Comparison of ENCODE assay signal across 13 cellular contexts in genomic region chr2:25322313-25322712, GRCh38. TPM values are rescaled to one million over a fixed set of nuclear protein-coding genes. Genes with fewer than 3 reads are reported as not detected.
DNase-seq lines count a peak whose midpoint lies in the region; ATAC-seq lines count a peak whose summit lies in the region.
"Had no signal": no experiment of that assay in that cellular context is flagged by ENCODE, and none has a peak within 500 bp of the region (broad histone marks: within the 10 kb centered on the region; RNA-seq: fewer than 3 reads in every experiment).

No MANE protein-coding gene starts in this region.

- peak overlapping the region; percentile 62 for H3K4me3 Mint-ChIP-seq in activated CD4-positive, alpha-beta T cell treated with anti-CD3 and anti-CD28 coated beads for 36 hours
- peak overlapping the region; percentile 10 to 71 (median 70) for H3K4me3 Mint-ChIP-seq in T-cell
- peak overlapping the region; percentile 71 for H3K4me3 Mint-ChIP-seq in activated naive CD8-positive, alpha-beta T cell treated with anti-CD3 and anti-CD28 coated beads, Interleukin-2, amount 10 ng/mL, durations not matched to agents 7 days and 5 days
- peak overlapping the region; percentile 74 for H3K4me3 Mint-ChIP-seq in natural killer cell treated with Interleukin-12 subunit alpha and Interleukin-12 subunit beta and Interleukin-15 and Interleukin-18, amount 100 ng/mL, for 72 hours

- DNase-seq in activated CD4-positive, alpha-beta T cell treated with anti-CD3 and anti-CD28 coated beads for 36 hours = peak; percentile 59
- no peak for DNase-seq in activated CD4-positive, alpha-beta T cell treated with anti-CD3 and anti-CD28 coated beads, Interleukin-2, amount 50 U/mL, for 1 hour
- DNase-seq in T-cell (no peak), NOMO-1 (lab: John Stamatoyannopoulos, UW; ENCODE audit: unreplicated experiment in 2 of 2) (no peak)
- no peak for DNase-seq in activated naive CD8-positive, alpha-beta T cell treated with anti-CD3 and anti-CD28 coated beads, Interleukin-2, amount 10 ng/mL, durations not matched to agents 7 days and 5 days
- no peak for DNase-seq in natural killer cell treated with Interleukin-12 subunit alpha and Interleukin-12 subunit beta and Interleukin-15 and Interleukin-18, amount 100 ng/mL, for 72 hours (ENCODE audit: low spot score)
- DNase-seq: dermis blood vessel endothelial cell, GM23248, NCI-H1417 treated with DMSO at 0.1 percent for 48 hours, NCI-H345, SIG-M5 had no signal

- H3K27ac Mint-ChIP-seq in activated CD4-positive, alpha-beta T cell treated with anti-CD3 and anti-CD28 coated beads for 36 hours = peak overlapping the region; percentile 96
- peak overlapping the region; percentile 69 to 90 for H3K27ac Mint-ChIP-seq in T-cell
- peak overlapping the region; percentile 82 for H3K27ac Mint-ChIP-seq in activated naive CD8-positive, alpha-beta T cell treated with anti-CD3 and anti-CD28 coated beads, Interleukin-2, amount 10 ng/mL, durations not matched to agents 7 days and 5 days
- H3K27ac Mint-ChIP-seq in natural killer cell treated with Interleukin-12 subunit alpha and Interleukin-12 subunit beta and Interleukin-15 and Interleukin-18, amount 100 ng/mL, for 72 hours = peak overlapping the region in 1 of 2 donors; percentile 19

- CTCF ChIA-PET in activated CD4-positive, alpha-beta T cell treated with anti-CD3 and anti-CD28 coated beads for 36 hours (lab: Charles Lee) = interaction anchor here (0.5 to 3.3 kb wide), 6 partner anchors 10 to 378 kb away, joined by 3 to 14 read pairs (median 4); no protein-coding TSS in a partner anchor
- CTCF ChIA-PET in T-cell (lab: Charles Lee) = interaction anchor here (0.6 to 2.1 kb wide), 5 partner anchors 8 to 197 kb away, joined by 3 to 10 read pairs (median 4); no protein-coding TSS in a partner anchor

- peaks cover 61% of the 10 kb centered on the region for H3K4me1 Mint-ChIP-seq in activated CD4-positive, alpha-beta T cell treated with anti-CD3 and anti-CD28 coated beads for 36 hours
- H3K4me1 Mint-ChIP-seq in T-cell = peaks cover 58 to 66% (median 60%) of the 10 kb centered on the region in 3 donors
- H3K4me1 Mint-ChIP-seq in activated naive CD8-positive, alpha-beta T cell treated with anti-CD3 and anti-CD28 coated beads, Interleukin-2, amount 10 ng/mL, durations not matched to agents 7 days and 5 days = peaks cover 31% of the 10 kb centered on the region
- peaks cover 33 to 38% of the 10 kb centered on the region in 2 donors for H3K4me1 Mint-ChIP-seq in natural killer cell treated with Interleukin-12 subunit alpha and Interleukin-12 subunit beta and Interleukin-15 and Interleukin-18, amount 100 ng/mL, for 72 hours (ENCODE audit: low read depth in 2 of 2)

- POLR2A ChIA-PET in activated CD4-positive, alpha-beta T cell treated with anti-CD3 and anti-CD28 coated beads for 36 hours (lab: Charles Lee) = interaction anchor here (0.6 to 1.1 kb wide), 2 partner anchors 10 to 11 kb away, joined by 3 read pairs; no protein-coding TSS in a partner anchor
- POLR2A ChIA-PET in T-cell (lab: Charles Lee) = no interaction called here
- POLR2A ChIA-PET in activated naive CD8-positive, alpha-beta T cell treated with anti-CD3 and anti-CD28 coated beads, Interleukin-2, amount 10 ng/mL, durations not matched to agents 7 days and 5 days (lab: Charles Lee) = interaction anchor here (0.6 to 2.6 kb wide), 2 partner anchors 7 to 106 kb away, joined by 5 to 18 read pairs; no protein-coding TSS in a partner anchor

- no peaks in the 10 kb centered on the region for H3K27me3 Mint-ChIP-seq in activated CD4-positive, alpha-beta T cell treated with anti-CD3 and anti-CD28 coated beads for 36 hours
- H3K27me3 Mint-ChIP-seq in T-cell = no peaks in the 10 kb centered on the region
- no peaks in the 10 kb centered on the region for H3K27me3 Mint-ChIP-seq in activated naive CD8-positive, alpha-beta T cell treated with anti-CD3 and anti-CD28 coated beads, Interleukin-2, amount 10 ng/mL, durations not matched to agents 7 days and 5 days
- peaks cover 0 to 6% of the 10 kb centered on the region in 2 donors for H3K27me3 Mint-ChIP-seq in natural killer cell treated with Interleukin-12 subunit alpha and Interleukin-12 subunit beta and Interleukin-15 and Interleukin-18, amount 100 ng/mL, for 72 hours

- intact Hi-C loops in activated CD4-positive, alpha-beta T cell treated with anti-CD3 and anti-CD28 coated beads for 36 hours (cut with DNase I, micrococcal nuclease) = no loop called here

- peaks cover 10% of the 10 kb centered on the region for H3K9me3 Mint-ChIP-seq in activated CD4-positive, alpha-beta T cell treated with anti-CD3 and anti-CD28 coated beads for 36 hours (ENCODE audit: low read depth)
- H3K9me3 Mint-ChIP-seq in T-cell = peaks cover 0 to 12% (median 4%) of the 10 kb centered on the region in 3 donors
- peaks cover 6% of the 10 kb centered on the region for H3K9me3 Mint-ChIP-seq in activated naive CD8-positive, alpha-beta T cell treated with anti-CD3 and anti-CD28 coated beads, Interleukin-2, amount 10 ng/mL, durations not matched to agents 7 days and 5 days
- H3K9me3 Mint-ChIP-seq in natural killer cell treated with Interleukin-12 subunit alpha and Interleukin-12 subunit beta and Interleukin-15 and Interleukin-18, amount 100 ng/mL, for 72 hours = peaks cover 6% of the 10 kb centered on the region

- ATAC-seq in activated CD4-positive, alpha-beta T cell treated with anti-CD3 and anti-CD28 coated beads for 36 hours = peak; percentile 43
- ATAC-seq in T-cell (replicated peaks in 1 of 4) (no peak), GM21360 (IDR thresholded peaks at IDR 0.05; ENCODE audit: unreplicated experiment) (no peak), GM21423 (IDR thresholded peaks at IDR 0.05; ENCODE audit: unreplicated experiment) (no peak)
- no peak for ATAC-seq in activated naive CD8-positive, alpha-beta T cell treated with anti-CD3 and anti-CD28 coated beads, Interleukin-2, amount 10 ng/mL, durations not matched to agents 7 days and 5 days (ENCODE audit: low read depth)
- ATAC-seq in natural killer cell treated with Interleukin-12 subunit alpha and Interleukin-12 subunit beta and Interleukin-15 and Interleukin-18, amount 100 ng/mL, for 72 hours = no peak

- H3K36me3 Mint-ChIP-seq in activated CD4-positive, alpha-beta T cell treated with anti-CD3 and anti-CD28 coated beads for 36 hours (ENCODE audit: low read depth) = peaks cover 35% of the 10 kb centered on the region
- peaks cover 17% of the 10 kb centered on the region for H3K36me3 Mint-ChIP-seq in T-cell
- peaks cover 37% of the 10 kb centered on the region for H3K36me3 Mint-ChIP-seq in activated naive CD8-positive, alpha-beta T cell treated with anti-CD3 and anti-CD28 coated beads, Interleukin-2, amount 10 ng/mL, durations not matched to agents 7 days and 5 days
- peaks cover 11% of the 10 kb centered on the region for H3K36me3 Mint-ChIP-seq in natural killer cell treated with Interleukin-12 subunit alpha and Interleukin-12 subunit beta and Interleukin-15 and Interleukin-18, amount 100 ng/mL, for 72 hours

RNA-seq across cellular contexts. Expression of gene DNMT3A, which starts 19.4 kb away (rescaled TPM):
- total RNA-seq in activated CD4-positive, alpha-beta T cell treated with anti-CD3 and anti-CD28 coated beads for 36 hours = 10 to 100 TPM; 62.3 to 76.2 TPM
- total RNA-seq in T-cell = 100 to 1,000 TPM in 1 of 5 donors, 10 to 100 TPM in 4; 78.7 to 125 (median 93.2) TPM
- total RNA-seq in activated naive CD8-positive, alpha-beta T cell treated with anti-CD3 and anti-CD28 coated beads, Interleukin-2, amount 10 ng/mL, durations not matched to agents 7 days and 5 days = 10 to 100 TPM; 76.7 to 84.7 TPM
- 10 to 100 TPM in 1 of 2 donors, 1 to 10 TPM in 1; 8.9 to 32.2 TPM for total RNA-seq in natural killer cell treated with Interleukin-12 subunit alpha and Interleukin-12 subunit beta and Interleukin-15 and Interleukin-18, amount 100 ng/mL, for 72 hours

Comparison
In these comparisons a context has a peak if more than half of its experiments do, and no peak if none do; other contexts are left out.
1. POLR2A ChIA-PET loops: an anchor here in activated CD4-positive, alpha-beta T cell treated with anti-CD3 and anti-CD28 coated beads for 36 hours (0.6 to 1.1 kb wide) and activated naive CD8-positive, alpha-beta T cell treated with anti-CD3 and anti-CD28 coated beads, Interleukin-2, amount 10 ng/mL, durations not matched to agents 7 days and 5 days (0.6 to 2.6 kb wide); none called in T-cell.